In the genomic region with DNA sequence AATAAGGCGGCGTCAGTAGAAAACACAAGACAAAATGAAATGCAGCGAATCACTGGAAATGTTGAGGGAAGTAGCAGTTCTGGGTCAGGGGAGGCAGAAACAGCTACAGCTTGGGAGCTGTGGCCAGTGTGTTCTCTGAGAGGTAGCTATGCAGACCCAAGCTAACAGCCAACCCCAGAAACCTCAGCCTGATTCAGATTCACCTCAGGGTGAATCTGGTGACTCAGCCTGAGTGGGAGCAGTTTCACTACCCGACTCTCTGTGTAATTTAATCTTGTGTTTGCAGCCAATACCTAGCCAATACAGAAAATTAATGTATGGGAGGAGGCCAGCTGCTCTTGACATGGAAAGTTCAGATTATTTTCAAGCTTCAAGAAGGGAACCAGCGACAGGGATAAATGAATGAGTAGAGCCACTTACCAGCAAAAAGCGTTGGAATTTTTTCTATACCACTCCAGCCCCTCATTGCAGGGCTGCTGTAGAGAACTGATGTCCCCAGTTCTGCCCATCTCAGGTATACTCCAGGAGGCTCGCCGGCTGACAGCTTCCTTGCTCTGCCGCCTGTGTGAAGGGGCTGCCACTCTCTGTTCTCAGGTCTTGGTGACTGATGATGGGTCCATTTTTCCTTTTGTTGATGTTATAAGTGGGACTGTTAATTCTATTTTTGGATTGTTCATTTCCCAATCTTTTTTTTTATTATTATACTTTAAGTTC, we compare ENCODE assay signal across 8 cellular contexts. TPM values are rescaled to one million over a fixed set of nuclear protein-coding genes. Genes with fewer than 3 reads are reported as not detected.
DNase-seq lines count a peak whose midpoint lies in the region; ATAC-seq and TF ChIP-seq lines count a peak whose summit lies in the region.

No MANE protein-coding gene starts in this region.

- ATAC-seq in HG02852 (IDR thresholded peaks at IDR 0.05; ENCODE audit: unreplicated experiment) (peak; percentile 60), GM21526 (IDR thresholded peaks at IDR 0.05; ENCODE audit: low FRiP score, unreplicated experiment) (no peak), HG02840 (IDR thresholded peaks at IDR 0.05; ENCODE audit: low FRiP score, unreplicated experiment) (no peak)
- ATAC-seq in activated CD8-positive, alpha-beta T cell treated with anti-CD3 and anti-CD28 coated beads, Interleukin-2, amount 10 ng/mL, durations not matched to agents 7 days and 5 days = no peak

- no peaks in the 10 kb centered on the region for H3K9me3 ChIP-seq in BE2C

- H3K4me3 Mint-ChIP-seq in activated CD8-positive, alpha-beta T cell treated with anti-CD3 and anti-CD28 coated beads, Interleukin-2, amount 10 ng/mL, durations not matched to agents 7 days and 5 days = no peak overlapping the region

- peaks cover 21% of the 10 kb centered on the region for H3K27me3 ChIP-seq in BE2C

- no peaks in the 10 kb centered on the region for H3K36me3 ChIP-seq in BE2C

- no peaks in the 10 kb centered on the region for H3K9me3 Mint-ChIP-seq in activated CD8-positive, alpha-beta T cell treated with anti-CD3 and anti-CD28 coated beads, Interleukin-2, amount 10 ng/mL, durations not matched to agents 7 days and 5 days (ENCODE audit: insufficient read depth)

- POLR2A ChIA-PET in activated CD8-positive, alpha-beta T cell treated with anti-CD3 and anti-CD28 coated beads, Interleukin-2, amount 10 ng/mL, durations not matched to agents 7 days and 5 days (lab: Charles Lee) = no interaction called here

- H3K27ac Mint-ChIP-seq in activated CD8-positive, alpha-beta T cell treated with anti-CD3 and anti-CD28 coated beads, Interleukin-2, amount 10 ng/mL, durations not matched to agents 7 days and 5 days = no peak overlapping the region

- H3K4me1 ChIP-seq in BE2C = no peaks in the 10 kb centered on the region

- H3K4me3 ChIP-seq in BE2C (ENCODE audit: low read depth, low read length) = no peak overlapping the region

- H3K4me1 Mint-ChIP-seq in activated CD8-positive, alpha-beta T cell treated with anti-CD3 and anti-CD28 coated beads, Interleukin-2, amount 10 ng/mL, durations not matched to agents 7 days and 5 days (ENCODE audit: low read depth) = peaks cover 7% of the 10 kb centered on the region

- peaks cover 37% of the 10 kb centered on the region for H3K27me3 Mint-ChIP-seq in activated CD8-positive, alpha-beta T cell treated with anti-CD3 and anti-CD28 coated beads, Interleukin-2, amount 10 ng/mL, durations not matched to agents 7 days and 5 days (ENCODE audit: low read depth)

- DNase-seq in BE2C = peak; percentile 15
- DNase-seq in activated CD8-positive, alpha-beta T cell treated with anti-CD3 and anti-CD28 coated beads, Interleukin-2, amount 10 ng/mL, durations not matched to agents 7 days and 5 days = peak; percentile 27
- peak; percentile 81 for DNase-seq in islet precursor cell
- DNase-seq in retina = no peak
- no peak for DNase-seq in activated CD4-positive, CD25-positive, alpha-beta regulatory T cell treated with anti-CD3 and anti-CD28 coated beads, Interleukin-2, amount 50 U/mL, for 72 hours

- no peaks in the 10 kb centered on the region for H3K36me3 Mint-ChIP-seq in activated CD8-positive, alpha-beta T cell treated with anti-CD3 and anti-CD28 coated beads, Interleukin-2, amount 10 ng/mL, durations not matched to agents 7 days and 5 days (ENCODE audit: low read depth)

- TF ChIP-seq CTCF in BE2C (IDR thresholded peaks at IDR 0.05; ENCODE audit: low read depth, low read length) = no peak

- CTCF ChIA-PET in activated CD8-positive, alpha-beta T cell treated with anti-CD3 and anti-CD28 coated beads, Interleukin-2, amount 10 ng/mL, durations not matched to agents 7 days and 5 days (lab: Charles Lee) = no interaction called here

RNA-seq across cellular contexts. Expression of a gene that starts 8.9 kb away (rescaled TPM):
- not detected for polyA plus RNA-seq in BE2C (2012; ENCODE audit: insufficient read depth, insufficient read length, low read depth)
- total RNA-seq in activated CD8-positive, alpha-beta T cell treated with anti-CD3 and anti-CD28 coated beads, Interleukin-2, amount 10 ng/mL, durations not matched to agents 7 days and 5 days = not detected

RNA-seq across cellular contexts. Expression of a gene that starts 32.5 kb away (rescaled TPM):
- polyA plus RNA-seq in BE2C (2012; ENCODE audit: insufficient read depth, insufficient read length, low read depth) = not detected
- not detected for total RNA-seq in activated CD8-positive, alpha-beta T cell treated with anti-CD3 and anti-CD28 coated beads, Interleukin-2, amount 10 ng/mL, durations not matched to agents 7 days and 5 days

Comparison
In these comparisons a context has a peak if more than half of its experiments do, and no peak if none do; other contexts are left out.
1. DNase-seq: peak in BE2C (single experiment), activated CD8-positive, alpha-beta T cell treated with anti-CD3 and anti-CD28 coated beads, Interleukin-2, amount 10 ng/mL, durations not matched to agents 7 days and 5 days (single experiment) and islet precursor cell (single experiment); none in retina (single experiment) and activated CD4-positive, CD25-positive, alpha-beta regulatory T cell treated with anti-CD3 and anti-CD28 coated beads, Interleukin-2, amount 50 U/mL, for 72 hours (single experiment).